Comparison of ENCODE assay signal across 8 cellular contexts in genomic region chr1:143905214-143906179, GRCh38.
DNase-seq lines count a peak whose midpoint lies in the region; ATAC-seq and TF ChIP-seq lines count a peak whose summit lies in the region.
"Not testable (repeated sequence)": the region's sequence is repeated elsewhere in the genome, so short reads cannot be mapped to it uniquely, and the experiment has no call there.

No MANE protein-coding gene starts in this region.

- H2BK20ac ChIP-seq in IMR-90 (ENCODE audit: low read depth, low read length): not testable (repeated sequence)

- H3K4me1 ChIP-seq in IMR-90 (ENCODE audit: control insufficient read depth, insufficient read depth, low read length); ascending aorta; fibroblast of lung (ENCODE audit: control insufficient read depth, extremely low read depth, insufficient read depth, low read length); parathyroid adenoma; stomach smooth muscle (ENCODE audit: control insufficient read depth, insufficient read depth, low read length): not testable (repeated sequence)

- not testable (repeated sequence) for H3K79me1 ChIP-seq in IMR-90 (ENCODE audit: low read depth in 1 of 2, low read length in 2 of 2)

- in situ Hi-C loops in IMR-90 (cut with MboI; ENCODE audit: low sequenced_read_pairs): not testable (repeated sequence)

- H3K27ac ChIP-seq in IMR-90 (ENCODE audit: insufficient read depth, low read length): peak overlapping the region; percentile 35
- peak overlapping the region; percentile 27 to 57 for H3K27ac ChIP-seq in ascending aorta
- H3K27ac ChIP-seq in fibroblast of lung (ENCODE audit: insufficient read depth, low read length); parathyroid adenoma; stomach smooth muscle (ENCODE audit: low read length): not testable (repeated sequence)

- H2BK15ac ChIP-seq in IMR-90 (ENCODE audit: low read depth, low read length): not testable (repeated sequence)

- H4K91ac ChIP-seq in IMR-90 (ENCODE audit: insufficient read depth, low read depth, low read length): not testable (repeated sequence)

- peaks cover 13 to 30% (median 14%) of the 10 kb centered on the region in 3 donors for H3K27me3 Mint-ChIP-seq in CD14-positive monocyte (ENCODE audit: low read depth in 3 of 3)
- not testable (repeated sequence) for H3K27me3 Mint-ChIP-seq in activated CD4-positive, alpha-beta T cell treated with anti-CD3 and anti-CD28 coated beads, Interleukin-2, amount 10 ng/mL, durations not matched to agents 7 days and 5 days

- not testable (repeated sequence) for H3K4me1 Mint-ChIP-seq in CD14-positive monocyte; activated CD4-positive, alpha-beta T cell treated with anti-CD3 and anti-CD28 coated beads, Interleukin-2, amount 10 ng/mL, durations not matched to agents 7 days and 5 days

- not testable (repeated sequence) for H2AK5ac ChIP-seq in IMR-90 (ENCODE audit: low read depth, low read length)

- H3K4ac ChIP-seq in IMR-90 (ENCODE audit: low read depth, low read length): not testable (repeated sequence)

- not testable (repeated sequence) for H3K23ac ChIP-seq in IMR-90 (ENCODE audit: low read depth, low read length)

- H2AK9ac ChIP-seq in IMR-90 (replicated peaks; ENCODE audit: low read depth, low read length, poor library complexity): not testable (repeated sequence)

- not testable (repeated sequence) for H3K36me3 Mint-ChIP-seq in CD14-positive monocyte; activated CD4-positive, alpha-beta T cell treated with anti-CD3 and anti-CD28 coated beads, Interleukin-2, amount 10 ng/mL, durations not matched to agents 7 days and 5 days (ENCODE audit: low read depth)

- intact Hi-C loops in CD14-positive monocyte (cut with micrococcal nuclease); IMR-90 (cut with micrococcal nuclease); ascending aorta (cut with DNase I): not testable (repeated sequence)

- not testable (repeated sequence) for TF ChIP-seq RAD21 in IMR-90 (IDR thresholded peaks at IDR 0.05; ENCODE audit: low read length)

- not testable (repeated sequence) for H2BK120ac ChIP-seq in IMR-90 (ENCODE audit: low read depth, low read length)

- H3K4me3 Mint-ChIP-seq in CD14-positive monocyte: peak overlapping the region; percentile 77 to 91
- H3K4me3 Mint-ChIP-seq in activated CD4-positive, alpha-beta T cell treated with anti-CD3 and anti-CD28 coated beads, Interleukin-2, amount 10 ng/mL, durations not matched to agents 7 days and 5 days: peak overlapping the region; percentile 68

- H3K79me2 ChIP-seq in fibroblast of lung (ENCODE audit: control insufficient read depth, insufficient read depth, low read length); parathyroid adenoma: not testable (repeated sequence)

- H3K4me3 ChIP-seq in IMR-90 (ENCODE audit: insufficient read depth, low read depth, low read length): peak overlapping the region; percentile 56
- peak overlapping the region; percentile 61 to 63 for H3K4me3 ChIP-seq in ascending aorta
- peak overlapping the region in 3 of 4 experiments; percentile 1 to 55 (median 54) for H3K4me3 ChIP-seq in fibroblast of lung (replicated peaks in 1 of 4; ENCODE audit: control extremely low read depth in 1 of 4, insufficient read depth in 1 of 4, low read depth in 3 of 4, low read length in 4 of 4)
- H3K4me3 ChIP-seq in parathyroid adenoma (ENCODE audit: low read depth, low read length): not testable (repeated sequence)
- H3K4me3 ChIP-seq in stomach smooth muscle (ENCODE audit: low read length in 2 of 2): peak overlapping the region; percentile 40 to 74

- H3K9me3 Mint-ChIP-seq in CD14-positive monocyte: peaks cover 0 to 13% (median 4%) of the 10 kb centered on the region in 7 donors
- H3K9me3 Mint-ChIP-seq in activated CD4-positive, alpha-beta T cell treated with anti-CD3 and anti-CD28 coated beads, Interleukin-2, amount 10 ng/mL, durations not matched to agents 7 days and 5 days: not testable (repeated sequence)

- H4K20me1 ChIP-seq in IMR-90 (ENCODE audit: insufficient read depth, low read length); fibroblast of lung (ENCODE audit: control insufficient read depth, extremely low read depth, insufficient read depth, low read length): not testable (repeated sequence)

- H3K9me3 ChIP-seq in IMR-90 (ENCODE audit: control insufficient read depth, insufficient read depth, low read length); ascending aorta; fibroblast of lung (ENCODE audit: control insufficient read depth, insufficient read depth, low read depth, low read length); parathyroid adenoma (ENCODE audit: control insufficient read depth, low read length); stomach smooth muscle (ENCODE audit: control insufficient read depth in 2 of 2, low read length in 2 of 2): not testable (repeated sequence)

- H3K9me1 ChIP-seq in IMR-90 (ENCODE audit: insufficient read depth, low read length): not testable (repeated sequence)

- not testable (repeated sequence) for H3K18ac ChIP-seq in IMR-90 (ENCODE audit: low read depth, low read length)

- H2AFZ ChIP-seq in IMR-90 (replicated peaks; ENCODE audit: low read length, poor library complexity); fibroblast of lung (ENCODE audit: low read length): not testable (repeated sequence)
- H2AFZ ChIP-seq in parathyroid adenoma: peak overlapping the region; percentile 68

- H2BK5ac ChIP-seq in IMR-90 (ENCODE audit: low read depth, low read length, poor library complexity, severe bottlenecking): peak overlapping the region; percentile 20

- peak; percentile 65; the same call in 1 of the 2 replicates for TF ChIP-seq POLR2A in IMR-90 (IDR thresholded peaks at IDR 0.05; ENCODE audit: low read depth, low read length)

- not testable (repeated sequence) for H3K36me3 ChIP-seq in IMR-90 (ENCODE audit: control insufficient read depth, insufficient read depth, low read length); ascending aorta; fibroblast of lung (ENCODE audit: control insufficient read depth, insufficient read depth, low read length); parathyroid adenoma (ENCODE audit: control insufficient read depth, insufficient read depth, low read length); stomach smooth muscle (ENCODE audit: control insufficient read depth in 2 of 2, insufficient read depth in 2 of 2, low read length in 2 of 2)

- CTCF ChIA-PET in IMR-90 (lab: Yijun Ruan, JAX); activated CD4-positive, alpha-beta T cell treated with anti-CD3 and anti-CD28 coated beads, Interleukin-2, amount 10 ng/mL, durations not matched to agents 7 days and 5 days (lab: Charles Lee): not testable (repeated sequence)

- peak overlapping the region in 4 of 7 donors; percentile 31 to 71 (median 64) for H3K27ac Mint-ChIP-seq in CD14-positive monocyte
- peak overlapping the region; percentile 73 for H3K27ac Mint-ChIP-seq in activated CD4-positive, alpha-beta T cell treated with anti-CD3 and anti-CD28 coated beads, Interleukin-2, amount 10 ng/mL, durations not matched to agents 7 days and 5 days

- not testable (repeated sequence) for H3K14ac ChIP-seq in IMR-90 (replicated peaks; ENCODE audit: low read depth, low read length)

- not testable (repeated sequence) for H4K5ac ChIP-seq in IMR-90 (ENCODE audit: low read depth, low read length)

- dilution Hi-C loops in IMR-90 (cut with HindIII; ENCODE audit: low sequenced_read_pairs, unreplicated experiment): not testable (repeated sequence)

- peak overlapping the region in 1 of 2 experiments; percentile 74; a peak in 2 of 4 replicates for H4K8ac ChIP-seq in IMR-90 (ENCODE audit: low read depth in 2 of 2, low read length in 2 of 2)

- peak; percentile 47 for ATAC-seq in IMR-90 (ENCODE audit: low read depth)

- BruUV-seq in IMR-90 (replicated peaks; lab: Mats Ljungman, UMichigan): not testable (repeated sequence)

- TF ChIP-seq CTCF in CD14-positive monocyte (IDR thresholded peaks at IDR 0.05); IMR-90 (conservative IDR thresholded peaks at IDR 0.05; ENCODE audit: low read depth, low read length); parathyroid adenoma (IDR thresholded peaks at IDR 0.05): not testable (repeated sequence)
- peak in 1 of 3 experiments; percentile 8 for TF ChIP-seq CTCF in ascending aorta (IDR thresholded peaks at IDR 0.05)
- TF ChIP-seq CTCF in fibroblast of lung (conservative IDR thresholded peaks at IDR 0.05 in 1 of 2, IDR thresholded peaks at IDR 0.05 in 1 of 2; ENCODE audit: low read depth in 1 of 2, low read length in 2 of 2): peak in 1 of 2 donors; percentile 15

- not testable (repeated sequence) for H3K27me3 ChIP-seq in IMR-90 (ENCODE audit: control insufficient read depth, insufficient read depth, low read length); ascending aorta; fibroblast of lung (ENCODE audit: control insufficient read depth, insufficient read depth, low read length); parathyroid adenoma (ENCODE audit: control insufficient read depth, insufficient read depth, low read length); stomach smooth muscle (ENCODE audit: control insufficient read depth in 1 of 2, insufficient read depth in 2 of 2, low read length in 2 of 2)

- not testable (repeated sequence) for DNase-seq in CD14-positive monocyte (ENCODE audit: low spot score)
- DNase-seq in IMR-90: peak; percentile 62
- peak; percentile 11 for DNase-seq in activated CD4-positive, alpha-beta T cell treated with anti-CD3 and anti-CD28 coated beads, Interleukin-2, amount 10 ng/mL, durations not matched to agents 7 days and 5 days
- peak in 1 of 2 donors; percentile 64 for DNase-seq in ascending aorta (ENCODE audit: low spot score in 2 of 2)
- DNase-seq in fibroblast of lung (ENCODE audit: low read depth in 2 of 2): peak; percentile 64 to 72
- peak; percentile 1 for DNase-seq in inferior parietal cortex (ENCODE audit: extremely low spot score)

- not testable (repeated sequence) for H3K56ac ChIP-seq in IMR-90 (ENCODE audit: extremely low read depth, insufficient read depth, low read length)

- peak overlapping the region; percentile 67; the same call in 1 of the 2 replicates for H3K9ac ChIP-seq in IMR-90 (ENCODE audit: low read depth, low read length)
- not testable (repeated sequence) for H3K9ac ChIP-seq in fibroblast of lung (ENCODE audit: insufficient read depth, low read length); parathyroid adenoma; stomach smooth muscle (ENCODE audit: low read length in 2 of 2)

- H3K4me2 ChIP-seq in IMR-90 (ENCODE audit: low read depth, low read length): peak overlapping the region; percentile 68
- H3K4me2 ChIP-seq in fibroblast of lung (ENCODE audit: extremely low read depth, insufficient read depth, low read length); parathyroid adenoma (ENCODE audit: low read length): not testable (repeated sequence)

- POLR2A ChIA-PET in IMR-90 (lab: Charles Lee; ENCODE audit: unreplicated experiment); activated CD4-positive, alpha-beta T cell treated with anti-CD3 and anti-CD28 coated beads, Interleukin-2, amount 10 ng/mL, durations not matched to agents 7 days and 5 days (lab: Charles Lee): not testable (repeated sequence)

- 0% methylated on average over 4 of the region's 62 CpGs; no CpG with 5 or more reads in 1 of the 2 experiments for WGBS in IMR-90 (ENCODE audit: extremely low coverage in 2 of 2, insufficient read length in 1 of 2), 2 experiments
